ENCODE assay signal across 1 cellular context in the genomic region with DNA sequence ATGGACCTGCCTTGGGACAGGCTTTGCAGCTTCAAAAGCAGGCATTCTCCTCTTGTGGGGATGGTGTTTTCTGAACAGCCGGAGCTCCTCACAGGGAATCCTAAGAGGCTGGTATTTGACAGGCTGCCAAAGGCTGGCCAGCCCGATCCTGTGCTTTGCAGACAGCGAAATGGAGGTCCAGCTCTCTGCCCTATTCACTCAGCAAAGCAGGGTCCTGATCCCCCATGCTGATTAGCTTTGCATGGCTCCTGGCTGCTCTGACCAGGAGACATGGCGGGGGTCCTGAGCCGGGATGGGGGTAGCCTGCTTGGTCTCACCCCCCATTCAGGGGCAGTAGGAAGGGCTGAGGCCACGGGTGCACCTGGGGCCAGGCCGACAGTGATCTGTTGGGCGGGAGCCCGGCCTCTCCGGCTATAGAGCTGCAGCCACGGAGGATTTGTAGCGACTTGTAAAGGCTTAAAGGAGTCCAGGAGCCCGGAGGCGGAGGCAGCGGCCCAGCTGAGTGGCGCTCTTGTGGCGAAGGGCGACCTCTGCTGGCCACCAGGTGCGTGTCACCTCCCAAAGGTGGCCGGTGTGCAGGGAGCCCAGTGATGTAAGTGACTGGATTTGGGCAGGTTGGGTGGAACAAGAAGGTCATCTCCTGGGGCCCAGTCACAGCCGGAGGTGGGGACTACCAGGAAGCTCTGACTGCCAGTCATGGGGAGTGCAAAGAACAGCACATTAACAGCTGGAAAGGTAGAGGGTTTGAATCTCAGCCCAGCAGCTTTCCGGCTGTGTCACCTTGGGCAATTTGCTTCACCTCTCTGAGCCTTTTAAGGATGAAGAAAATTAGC.
TF ChIP-seq lines count a peak whose summit lies in the region.

No MANE protein-coding gene starts in this region.

TF ChIP-seq in HepG2, 621 proteins besides CTCF, POLR2A, EP300 and RAD21 (continued from another document and continues in another):
- TF ChIP-seq, protein P1, sequence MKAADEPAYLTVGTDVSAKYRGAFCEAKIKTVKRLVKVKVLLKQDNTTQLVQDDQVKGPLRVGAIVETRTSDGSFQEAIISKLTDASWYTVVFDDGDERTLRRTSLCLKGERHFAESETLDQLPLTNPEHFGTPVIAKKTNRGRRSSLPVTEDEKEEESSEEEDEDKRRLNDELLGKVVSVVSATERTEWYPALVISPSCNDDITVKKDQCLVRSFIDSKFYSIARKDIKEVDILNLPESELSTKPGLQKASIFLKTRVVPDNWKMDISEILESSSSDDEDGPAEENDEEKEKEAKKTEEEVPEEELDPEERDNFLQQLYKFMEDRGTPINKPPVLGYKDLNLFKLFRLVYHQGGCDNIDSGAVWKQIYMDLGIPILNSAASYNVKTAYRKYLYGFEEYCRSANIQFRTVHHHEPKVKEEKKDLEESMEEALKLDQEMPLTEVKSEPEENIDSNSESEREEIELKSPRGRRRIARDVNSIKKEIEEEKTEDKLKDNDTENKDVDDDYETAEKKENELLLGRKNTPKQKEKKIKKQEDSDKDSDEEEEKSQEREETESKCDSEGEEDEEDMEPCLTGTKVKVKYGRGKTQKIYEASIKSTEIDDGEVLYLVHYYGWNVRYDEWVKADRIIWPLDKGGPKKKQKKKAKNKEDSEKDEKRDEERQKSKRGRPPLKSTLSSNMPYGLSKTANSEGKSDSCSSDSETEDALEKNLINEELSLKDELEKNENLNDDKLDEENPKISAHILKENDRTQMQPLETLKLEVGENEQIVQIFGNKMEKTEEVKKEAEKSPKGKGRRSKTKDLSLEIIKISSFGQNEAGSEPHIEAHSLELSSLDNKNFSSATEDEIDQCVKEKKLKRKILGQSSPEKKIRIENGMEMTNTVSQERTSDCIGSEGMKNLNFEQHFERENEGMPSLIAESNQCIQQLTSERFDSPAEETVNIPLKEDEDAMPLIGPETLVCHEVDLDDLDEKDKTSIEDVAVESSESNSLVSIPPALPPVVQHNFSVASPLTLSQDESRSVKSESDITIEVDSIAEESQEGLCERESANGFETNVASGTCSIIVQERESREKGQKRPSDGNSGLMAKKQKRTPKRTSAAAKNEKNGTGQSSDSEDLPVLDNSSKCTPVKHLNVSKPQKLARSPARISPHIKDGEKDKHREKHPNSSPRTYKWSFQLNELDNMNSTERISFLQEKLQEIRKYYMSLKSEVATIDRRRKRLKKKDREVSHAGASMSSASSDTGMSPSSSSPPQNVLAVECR (CRISPR knock-in tag; IDR thresholded peaks at IDR 0.05; ENCODE audit: borderline replicate concordance) = peak; percentile 42; the same call in 1 of the 2 replicates
- TF ChIP-seq NR2F6 (IDR thresholded peaks at IDR 0.05) = no peak
- TF ChIP-seq NR2F6 (CRISPR knock-in tag; IDR thresholded peaks at IDR 0.05) = peak; percentile 45; the same call in 1 of the 2 replicates
- TF ChIP-seq KDM5B (CRISPR knock-in tag; IDR thresholded peaks at IDR 0.05; ENCODE audit: borderline replicate concordance) = peak; percentile 45; the same call in 1 of the 2 replicates
- no peak for TF ChIP-seq TMF1 (CRISPR knock-in tag; IDR thresholded peaks at IDR 0.05; ENCODE audit: low read depth)
- TF ChIP-seq, protein P2, sequence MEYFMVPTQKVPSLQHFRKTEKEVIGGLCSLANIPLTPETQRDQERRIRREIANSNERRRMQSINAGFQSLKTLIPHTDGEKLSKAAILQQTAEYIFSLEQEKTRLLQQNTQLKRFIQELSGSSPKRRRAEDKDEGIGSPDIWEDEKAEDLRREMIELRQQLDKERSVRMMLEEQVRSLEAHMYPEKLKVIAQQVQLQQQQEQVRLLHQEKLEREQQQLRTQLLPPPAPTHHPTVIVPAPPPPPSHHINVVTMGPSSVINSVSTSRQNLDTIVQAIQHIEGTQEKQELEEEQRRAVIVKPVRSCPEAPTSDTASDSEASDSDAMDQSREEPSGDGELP (IDR thresholded peaks at IDR 0.05; ENCODE audit: borderline replicate concordance, low read depth) = peak; percentile 88
- peak; percentile 24; the same call in 1 of the 2 replicates for TF ChIP-seq NFKB2 (CRISPR knock-in tag; IDR thresholded peaks at IDR 0.05; ENCODE audit: borderline replicate concordance)
- TF ChIP-seq RXRA (CRISPR knock-in tag; IDR thresholded peaks at IDR 0.05) = peak; percentile 46; the same call in 1 of the 2 replicates
- TF ChIP-seq SOX6 (IDR thresholded peaks at IDR 0.05) = no peak
- TF ChIP-seq SOX6 (CRISPR knock-in tag; IDR thresholded peaks at IDR 0.05) = peak; percentile 65
- TF ChIP-seq LCORL (IDR thresholded peaks at IDR 0.05) = no peak
- peak; percentile 85 for TF ChIP-seq LCORL (CRISPR knock-in tag; IDR thresholded peaks at IDR 0.05)
- TF ChIP-seq JUN (CRISPR knock-in tag; IDR thresholded peaks at IDR 0.05) = no peak
- TF ChIP-seq, protein P3, sequence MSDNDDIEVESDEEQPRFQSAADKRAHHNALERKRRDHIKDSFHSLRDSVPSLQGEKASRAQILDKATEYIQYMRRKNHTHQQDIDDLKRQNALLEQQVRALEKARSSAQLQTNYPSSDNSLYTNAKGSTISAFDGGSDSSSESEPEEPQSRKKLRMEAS (IDR thresholded peaks at IDR 0.05) = peak; percentile 38; the same call in 1 of the 2 replicates
- TF ChIP-seq ZNF3 (CRISPR knock-in tag; IDR thresholded peaks at IDR 0.05) = no peak
- TF ChIP-seq, protein P4, sequence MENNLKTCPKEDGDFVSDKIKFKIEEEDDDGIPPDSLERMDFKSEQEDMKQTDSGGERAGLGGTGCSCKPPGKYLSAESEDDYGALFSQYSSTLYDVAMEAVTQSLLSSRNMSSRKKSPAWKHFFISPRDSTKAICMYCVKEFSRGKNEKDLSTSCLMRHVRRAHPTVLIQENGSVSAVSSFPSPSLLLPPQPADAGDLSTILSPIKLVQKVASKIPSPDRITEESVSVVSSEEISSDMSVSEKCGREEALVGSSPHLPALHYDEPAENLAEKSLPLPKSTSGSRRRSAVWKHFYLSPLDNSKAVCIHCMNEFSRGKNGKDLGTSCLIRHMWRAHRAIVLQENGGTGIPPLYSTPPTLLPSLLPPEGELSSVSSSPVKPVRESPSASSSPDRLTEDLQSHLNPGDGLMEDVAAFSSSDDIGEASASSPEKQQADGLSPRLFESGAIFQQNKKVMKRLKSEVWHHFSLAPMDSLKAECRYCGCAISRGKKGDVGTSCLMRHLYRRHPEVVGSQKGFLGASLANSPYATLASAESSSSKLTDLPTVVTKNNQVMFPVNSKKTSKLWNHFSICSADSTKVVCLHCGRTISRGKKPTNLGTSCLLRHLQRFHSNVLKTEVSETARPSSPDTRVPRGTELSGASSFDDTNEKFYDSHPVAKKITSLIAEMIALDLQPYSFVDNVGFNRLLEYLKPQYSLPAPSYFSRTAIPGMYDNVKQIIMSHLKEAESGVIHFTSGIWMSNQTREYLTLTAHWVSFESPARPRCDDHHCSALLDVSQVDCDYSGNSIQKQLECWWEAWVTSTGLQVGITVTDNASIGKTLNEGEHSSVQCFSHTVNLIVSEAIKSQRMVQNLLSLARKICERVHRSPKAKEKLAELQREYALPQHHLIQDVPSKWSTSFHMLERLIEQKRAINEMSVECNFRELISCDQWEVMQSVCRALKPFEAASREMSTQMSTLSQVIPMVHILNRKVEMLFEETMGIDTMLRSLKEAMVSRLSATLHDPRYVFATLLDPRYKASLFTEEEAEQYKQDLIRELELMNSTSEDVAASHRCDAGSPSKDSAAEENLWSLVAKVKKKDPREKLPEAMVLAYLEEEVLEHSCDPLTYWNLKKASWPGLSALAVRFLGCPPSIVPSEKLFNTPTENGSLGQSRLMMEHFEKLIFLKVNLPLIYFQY (CRISPR knock-in tag; IDR thresholded peaks at IDR 0.05; ENCODE audit: borderline replicate concordance) = peak; percentile 86
- no peak; the same call in 1 of the 2 replicates for TF ChIP-seq AHR (CRISPR knock-in tag; IDR thresholded peaks at IDR 0.05)
- TF ChIP-seq AGO2 (optimal IDR thresholded peaks at IDR 0.05; ENCODE audit: low read depth, low read length) = peak; percentile 71
- TF ChIP-seq, protein P5, sequence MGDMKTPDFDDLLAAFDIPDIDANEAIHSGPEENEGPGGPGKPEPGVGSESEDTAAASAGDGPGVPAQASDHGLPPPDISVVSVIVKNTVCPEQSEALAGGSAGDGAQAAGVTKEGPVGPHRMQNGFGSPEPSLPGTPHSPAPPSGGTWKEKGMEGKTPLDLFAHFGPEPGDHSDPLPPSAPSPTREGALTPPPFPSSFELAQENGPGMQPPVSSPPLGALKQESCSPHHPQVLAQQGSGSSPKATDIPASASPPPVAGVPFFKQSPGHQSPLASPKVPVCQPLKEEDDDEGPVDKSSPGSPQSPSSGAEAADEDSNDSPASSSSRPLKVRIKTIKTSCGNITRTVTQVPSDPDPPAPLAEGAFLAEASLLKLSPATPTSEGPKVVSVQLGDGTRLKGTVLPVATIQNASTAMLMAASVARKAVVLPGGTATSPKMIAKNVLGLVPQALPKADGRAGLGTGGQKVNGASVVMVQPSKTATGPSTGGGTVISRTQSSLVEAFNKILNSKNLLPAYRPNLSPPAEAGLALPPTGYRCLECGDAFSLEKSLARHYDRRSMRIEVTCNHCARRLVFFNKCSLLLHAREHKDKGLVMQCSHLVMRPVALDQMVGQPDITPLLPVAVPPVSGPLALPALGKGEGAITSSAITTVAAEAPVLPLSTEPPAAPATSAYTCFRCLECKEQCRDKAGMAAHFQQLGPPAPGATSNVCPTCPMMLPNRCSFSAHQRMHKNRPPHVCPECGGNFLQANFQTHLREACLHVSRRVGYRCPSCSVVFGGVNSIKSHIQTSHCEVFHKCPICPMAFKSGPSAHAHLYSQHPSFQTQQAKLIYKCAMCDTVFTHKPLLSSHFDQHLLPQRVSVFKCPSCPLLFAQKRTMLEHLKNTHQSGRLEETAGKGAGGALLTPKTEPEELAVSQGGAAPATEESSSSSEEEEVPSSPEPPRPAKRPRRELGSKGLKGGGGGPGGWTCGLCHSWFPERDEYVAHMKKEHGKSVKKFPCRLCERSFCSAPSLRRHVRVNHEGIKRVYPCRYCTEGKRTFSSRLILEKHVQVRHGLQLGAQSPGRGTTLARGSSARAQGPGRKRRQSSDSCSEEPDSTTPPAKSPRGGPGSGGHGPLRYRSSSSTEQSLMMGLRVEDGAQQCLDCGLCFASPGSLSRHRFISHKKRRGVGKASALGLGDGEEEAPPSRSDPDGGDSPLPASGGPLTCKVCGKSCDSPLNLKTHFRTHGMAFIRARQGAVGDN (CRISPR knock-in tag; IDR thresholded peaks at IDR 0.05) = peak; percentile 89
- TF ChIP-seq, protein P6, sequence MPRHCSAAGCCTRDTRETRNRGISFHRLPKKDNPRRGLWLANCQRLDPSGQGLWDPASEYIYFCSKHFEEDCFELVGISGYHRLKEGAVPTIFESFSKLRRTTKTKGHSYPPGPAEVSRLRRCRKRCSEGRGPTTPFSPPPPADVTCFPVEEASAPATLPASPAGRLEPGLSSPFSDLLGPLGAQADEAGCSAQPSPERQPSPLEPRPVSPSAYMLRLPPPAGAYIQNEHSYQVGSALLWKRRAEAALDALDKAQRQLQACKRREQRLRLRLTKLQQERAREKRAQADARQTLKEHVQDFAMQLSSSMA (CRISPR knock-in tag; IDR thresholded peaks at IDR 0.05) = no peak
- TF ChIP-seq ZFY (CRISPR knock-in tag; IDR thresholded peaks at IDR 0.05) = 0 out of 2 replicates have a peak, but pooled peaks have one; percentile 29
- TF ChIP-seq TBX2 (CRISPR knock-in tag; IDR thresholded peaks at IDR 0.05; ENCODE audit: borderline replicate concordance) = peak; percentile 56; the same call in 1 of the 2 replicates
- peak; percentile 89 for TF ChIP-seq ZNF768 (CRISPR knock-in tag; IDR thresholded peaks at IDR 0.05)
- peak; percentile 50; the same call in 1 of the 2 replicates for TF ChIP-seq HDAC1 (CRISPR knock-in tag; IDR thresholded peaks at IDR 0.05)
- TF ChIP-seq HIVEP1 (CRISPR knock-in tag; IDR thresholded peaks at IDR 0.05) = 0 out of 2 replicates have a peak, but pooled peaks have one; percentile 15
- TF ChIP-seq, protein P7, sequence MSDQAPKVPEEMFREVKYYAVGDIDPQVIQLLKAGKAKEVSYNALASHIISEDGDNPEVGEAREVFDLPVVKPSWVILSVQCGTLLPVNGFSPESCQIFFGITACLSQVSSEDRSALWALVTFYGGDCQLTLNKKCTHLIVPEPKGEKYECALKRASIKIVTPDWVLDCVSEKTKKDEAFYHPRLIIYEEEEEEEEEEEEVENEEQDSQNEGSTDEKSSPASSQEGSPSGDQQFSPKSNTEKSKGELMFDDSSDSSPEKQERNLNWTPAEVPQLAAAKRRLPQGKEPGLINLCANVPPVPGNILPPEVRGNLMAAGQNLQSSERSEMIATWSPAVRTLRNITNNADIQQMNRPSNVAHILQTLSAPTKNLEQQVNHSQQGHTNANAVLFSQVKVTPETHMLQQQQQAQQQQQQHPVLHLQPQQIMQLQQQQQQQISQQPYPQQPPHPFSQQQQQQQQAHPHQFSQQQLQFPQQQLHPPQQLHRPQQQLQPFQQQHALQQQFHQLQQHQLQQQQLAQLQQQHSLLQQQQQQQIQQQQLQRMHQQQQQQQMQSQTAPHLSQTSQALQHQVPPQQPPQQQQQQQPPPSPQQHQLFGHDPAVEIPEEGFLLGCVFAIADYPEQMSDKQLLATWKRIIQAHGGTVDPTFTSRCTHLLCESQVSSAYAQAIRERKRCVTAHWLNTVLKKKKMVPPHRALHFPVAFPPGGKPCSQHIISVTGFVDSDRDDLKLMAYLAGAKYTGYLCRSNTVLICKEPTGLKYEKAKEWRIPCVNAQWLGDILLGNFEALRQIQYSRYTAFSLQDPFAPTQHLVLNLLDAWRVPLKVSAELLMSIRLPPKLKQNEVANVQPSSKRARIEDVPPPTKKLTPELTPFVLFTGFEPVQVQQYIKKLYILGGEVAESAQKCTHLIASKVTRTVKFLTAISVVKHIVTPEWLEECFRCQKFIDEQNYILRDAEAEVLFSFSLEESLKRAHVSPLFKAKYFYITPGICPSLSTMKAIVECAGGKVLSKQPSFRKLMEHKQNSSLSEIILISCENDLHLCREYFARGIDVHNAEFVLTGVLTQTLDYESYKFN (CRISPR knock-in tag; conservative IDR thresholded peaks at IDR 0.05) = peak; percentile 37; the same call in 1 of the 2 replicates
- TF ChIP-seq, protein P8, sequence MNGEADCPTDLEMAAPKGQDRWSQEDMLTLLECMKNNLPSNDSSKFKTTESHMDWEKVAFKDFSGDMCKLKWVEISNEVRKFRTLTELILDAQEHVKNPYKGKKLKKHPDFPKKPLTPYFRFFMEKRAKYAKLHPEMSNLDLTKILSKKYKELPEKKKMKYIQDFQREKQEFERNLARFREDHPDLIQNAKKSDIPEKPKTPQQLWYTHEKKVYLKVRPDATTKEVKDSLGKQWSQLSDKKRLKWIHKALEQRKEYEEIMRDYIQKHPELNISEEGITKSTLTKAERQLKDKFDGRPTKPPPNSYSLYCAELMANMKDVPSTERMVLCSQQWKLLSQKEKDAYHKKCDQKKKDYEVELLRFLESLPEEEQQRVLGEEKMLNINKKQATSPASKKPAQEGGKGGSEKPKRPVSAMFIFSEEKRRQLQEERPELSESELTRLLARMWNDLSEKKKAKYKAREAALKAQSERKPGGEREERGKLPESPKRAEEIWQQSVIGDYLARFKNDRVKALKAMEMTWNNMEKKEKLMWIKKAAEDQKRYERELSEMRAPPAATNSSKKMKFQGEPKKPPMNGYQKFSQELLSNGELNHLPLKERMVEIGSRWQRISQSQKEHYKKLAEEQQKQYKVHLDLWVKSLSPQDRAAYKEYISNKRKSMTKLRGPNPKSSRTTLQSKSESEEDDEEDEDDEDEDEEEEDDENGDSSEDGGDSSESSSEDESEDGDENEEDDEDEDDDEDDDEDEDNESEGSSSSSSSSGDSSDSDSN (CRISPR knock-in tag; IDR thresholded peaks at IDR 0.05) = peak; percentile 49; the same call in 1 of the 2 replicates
- peak; percentile 25 for TF ChIP-seq RBM39 (IDR thresholded peaks at IDR 0.05; ENCODE audit: low read depth, low read length, poor library complexity, severe bottlenecking)
- TF ChIP-seq RXRB (CRISPR knock-in tag; IDR thresholded peaks at IDR 0.05; ENCODE audit: borderline replicate concordance) = 0 out of 2 replicates have a peak, but pooled peaks have one; percentile 27
- peak; percentile 69; the same call in 1 of the 2 replicates for TF ChIP-seq ZNF350 (CRISPR knock-in tag; IDR thresholded peaks at IDR 0.05; ENCODE audit: borderline replicate concordance, low read depth)
- TF ChIP-seq REPIN1 (CRISPR knock-in tag; IDR thresholded peaks at IDR 0.05; ENCODE audit: borderline replicate concordance, low read depth) = peak; percentile 71; the same call in 1 of the 2 replicates
- TF ChIP-seq ZNF788 (CRISPR knock-in tag; IDR thresholded peaks at IDR 0.05; ENCODE audit: borderline replicate concordance) = peak; percentile 31; the same call in 1 of the 2 replicates
- no peak for TF ChIP-seq RFX5 (IDR thresholded peaks at IDR 0.05; ENCODE audit: low read depth, low read length)
